In genomic region chr5:97151370-97151769, GRCh38 we compare ENCODE assay signal across 8 cellular contexts. TPM values are rescaled to one million over a fixed set of nuclear protein-coding genes. Genes with fewer than 3 reads are reported as not detected.
"Had no signal": no experiment of that assay in that cellular context is flagged by ENCODE, and none has a peak within 500 bp of the region (broad histone marks: within the 10 kb centered on the region; RNA-seq: fewer than 3 reads in every experiment).

No MANE protein-coding gene starts in this region.

- H3K27ac ChIP-seq: HL-60 had no signal

- H3K4me3 Mint-ChIP-seq: GM23338, H9, HFFc6, IgD-negative memory B cell had no signal

- H3K4me2 ChIP-seq: GM23338 had no signal

- H2AFZ ChIP-seq: GM23338 had no signal

- H3K27me3 Mint-ChIP-seq: IgD-negative memory B cell had no signal

- H3K9me3 Mint-ChIP-seq: GM23338, H9, HFFc6 had no signal

- ATAC-seq: GM23338, HCT116, HepG2 had no signal

- H3K4me3 ChIP-seq: GM23338 had no signal

- H3K4me1 Mint-ChIP-seq: IgD-negative memory B cell had no signal

- DNase-seq: H9, HFFc6 had no signal

- H3K27ac Mint-ChIP-seq: GM23338, H9, HFFc6, IgD-negative memory B cell had no signal

RNA-seq across cellular contexts. Expression of gene LIX1, which starts 9.0 kb away (rescaled TPM):
- total RNA-seq: GM23338, HepG2, HFFc6, HT1080 had no signal
- polyA plus RNA-seq: HepG2 had no signal
